ENCODE assay signal across 29 cellular contexts in the genomic region with DNA sequence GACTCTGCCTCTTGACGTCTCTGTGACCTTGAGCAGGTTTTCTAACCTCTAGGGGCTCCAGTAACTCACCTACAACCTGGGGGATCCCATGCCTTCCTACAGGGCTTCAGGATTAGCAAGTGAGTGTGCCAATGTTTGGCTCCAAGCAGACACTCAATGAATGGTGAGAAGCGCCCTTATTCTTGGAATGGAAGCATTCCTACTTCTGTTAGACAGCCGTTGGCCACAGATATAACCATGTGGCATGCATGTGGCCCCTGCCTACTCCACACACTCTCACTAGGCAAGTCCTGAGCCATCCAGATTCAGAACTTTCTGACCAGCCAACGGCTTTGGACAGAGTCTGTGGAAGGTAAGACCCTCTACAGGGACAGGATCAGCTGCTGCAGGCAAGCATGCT.
"Had no signal": no experiment of that assay in that cellular context is flagged by ENCODE, and none has a peak within 500 bp of the region (broad histone marks: within the 10 kb centered on the region; RNA-seq: fewer than 3 reads in every experiment).

No MANE protein-coding gene starts in this region.

- H3K36me3 Mint-ChIP-seq: activated naive CD4-positive, alpha-beta T cell treated with anti-CD3 and anti-CD28 coated beads, Interleukin-2, amount 10 ng/mL, durations not matched to agents 7 days and 5 days had no signal

- H3K4me3 ChIP-seq: coronary artery, esophagus squamous epithelium, gastroesophageal sphincter, spleen, stomach, suprapubic skin, tibial nerve, uterus had no signal

- H3K4me3 Mint-ChIP-seq: activated B cell treated with CpG ODN at 0.5 μM for 24 hours; activated CD4-positive, alpha-beta T cell treated with anti-CD3 and anti-CD28 coated beads for 36 hours; activated naive CD4-positive, alpha-beta T cell treated with anti-CD3 and anti-CD28 coated beads, Interleukin-2, amount 10 ng/mL, durations not matched to agents 7 days and 5 days; endodermal cell; naive thymus-derived CD4-positive, alpha-beta T cell; neural crest cell; T-helper 1 cell treated with Interleukin-12 subunit alpha and Interleukin-12 subunit beta and Interleukin-4 antibody, amounts not matched to agents 30 μg/mL and 1 μg/mL, for 36 hours had no signal

- DNase-seq: activated B cell treated with CpG ODN at 0.5 μM for 24 hours; activated CD4-positive, alpha-beta T cell treated with anti-CD3 and anti-CD28 coated beads for 36 hours; activated CD4-positive, alpha-beta T cell treated with anti-CD3 and anti-CD28 coated beads, Interleukin-2, amount 50 U/mL, for 4 hours; activated CD8-positive, alpha-beta memory T cell treated with anti-CD3 and anti-CD28 coated beads for 24 hours; activated effector memory CD4-positive, alpha-beta T cell treated with anti-CD3 and anti-CD28 coated beads, Interleukin-2, amount 50 U/mL, for 16 hours; activated naive CD4-positive, alpha-beta T cell treated with anti-CD3 and anti-CD28 coated beads, Interleukin-2, amount 10 ng/mL, durations not matched to agents 7 days and 5 days; activated T-cell treated with anti-CD3 and anti-CD28 coated beads, Interleukin-2, amount 50 U/mL, for 48 hours; amygdala; cerebellar nuclear complex; endodermal cell; esophagus squamous epithelium; head of caudate nucleus; hypothalamus; islet precursor cell; left cardiac atrium; mesendoderm; naive thymus-derived CD4-positive, alpha-beta T cell; spleen; stimulated activated CD4-positive, alpha-beta T cell treated with anti-CD3 and anti-CD28 coated beads, Interleukin-4, amount 100 ng/mL, for 24 hours; stomach; T1000; uterus had no signal

- H3K9me3 ChIP-seq: esophagus squamous epithelium, gastroesophageal sphincter, stomach, suprapubic skin, tibial nerve, uterus had no signal

- H3K27ac Mint-ChIP-seq: activated B cell treated with CpG ODN at 0.5 μM for 24 hours; activated CD4-positive, alpha-beta T cell treated with anti-CD3 and anti-CD28 coated beads for 36 hours; activated naive CD4-positive, alpha-beta T cell treated with anti-CD3 and anti-CD28 coated beads, Interleukin-2, amount 10 ng/mL, durations not matched to agents 7 days and 5 days; endodermal cell; progenitor cell of endocrine pancreas; T-helper 1 cell treated with Interleukin-12 subunit alpha and Interleukin-12 subunit beta and Interleukin-4 antibody, amounts not matched to agents 30 μg/mL and 1 μg/mL, for 36 hours had no signal

- H3K27me3 ChIP-seq: esophagus squamous epithelium, gastroesophageal sphincter, suprapubic skin, tibial nerve, uterus had no signal

- ATAC-seq: activated CD4-positive, alpha-beta T cell treated with anti-CD3 and anti-CD28 coated beads for 36 hours; gastroesophageal sphincter; left cardiac atrium; naive thymus-derived CD4-positive, alpha-beta T cell had no signal

- H3K4me1 ChIP-seq: esophagus squamous epithelium, spleen, suprapubic skin, tibial nerve, uterus had no signal

- H3K4me1 Mint-ChIP-seq: endodermal cell, neural crest cell had no signal

- H3K36me3 ChIP-seq: esophagus squamous epithelium, gastroesophageal sphincter, spleen, stomach, suprapubic skin, tibial nerve, uterus had no signal

- H3K9me3 Mint-ChIP-seq: activated B cell treated with CpG ODN at 0.5 μM for 24 hours; activated naive CD4-positive, alpha-beta T cell treated with anti-CD3 and anti-CD28 coated beads, Interleukin-2, amount 10 ng/mL, durations not matched to agents 7 days and 5 days; T-helper 1 cell treated with Interleukin-12 subunit alpha and Interleukin-12 subunit beta and Interleukin-4 antibody, amounts not matched to agents 30 μg/mL and 1 μg/mL, for 36 hours had no signal

- H3K27ac ChIP-seq: gastroesophageal sphincter, spleen, stomach, suprapubic skin, tibial nerve, uterus had no signal
